In the genomic region with DNA sequence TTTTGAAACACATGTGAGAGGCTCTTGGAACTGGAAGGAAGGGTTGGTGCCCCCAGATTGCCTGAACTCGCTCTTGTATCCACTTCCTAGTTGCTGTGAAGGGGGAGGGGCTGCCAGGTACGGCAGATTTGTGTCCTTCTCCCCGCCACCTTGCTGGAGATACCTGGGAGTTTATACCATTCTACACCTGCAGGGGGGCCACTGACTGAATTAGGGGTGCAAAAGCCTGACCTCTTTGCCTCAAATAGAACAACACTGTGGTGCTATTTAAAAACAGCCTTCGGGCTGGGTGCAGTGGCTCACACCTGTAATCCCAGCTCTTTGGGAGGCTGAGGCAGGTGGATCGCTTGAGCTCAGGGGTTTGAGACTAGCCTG, we compare ENCODE assay signal across 14 cellular contexts. TPM values are rescaled to one million over a fixed set of nuclear protein-coding genes. Genes with fewer than 3 reads are reported as not detected.
DNase-seq lines count a peak whose midpoint lies in the region; ATAC-seq and TF ChIP-seq lines count a peak whose summit lies in the region.
"Had no signal": no experiment of that assay in that cellular context is flagged by ENCODE, and none has a peak within 500 bp of the region (broad histone marks: within the 10 kb centered on the region; RNA-seq: fewer than 3 reads in every experiment).

No MANE protein-coding gene starts in this region.

- H2AFZ ChIP-seq in GM23338 (no peak overlapping the region), IMR-90 (replicated peaks; ENCODE audit: low read length, poor library complexity) (no peak overlapping the region)

- H3K79me1 ChIP-seq in IMR-90 (ENCODE audit: low read depth in 1 of 2, low read length in 2 of 2), result no peaks in the 10 kb centered on the region

- H3F3A ChIP-seq in GM23338 (replicated peaks; ENCODE audit: low read depth), result peaks cover 44% of the 10 kb centered on the region

- DNase-seq in GM23338 (ENCODE audit: low spot score) (peak; percentile 90), IMR-90 (no peak), endodermal cell (peak; percentile 77), sciatic nerve (ENCODE audit: low spot score) (peak; percentile 45), T-helper 17 cell (no peak), NCI-H226 (no peak)
- no peak for DNase-seq in activated naive CD4-positive, alpha-beta T cell (lab: John Stamatoyannopoulos, UW)
- DNase-seq: C1 segment of cervical spinal cord; Calu3; CD4-positive, alpha-beta T cell; DMS 273 treated with DMSO at 0.1 percent for 48 hours had no signal

- H3K9ac ChIP-seq in IMR-90 (ENCODE audit: low read depth, low read length) (no peak overlapping the region), endodermal cell (ENCODE audit: extremely low read depth, low read length, poor library complexity, severe bottlenecking) (no peak overlapping the region)

- H3K9me3 ChIP-seq in IMR-90 (ENCODE audit: control insufficient read depth, insufficient read depth, low read length) (no peaks in the 10 kb centered on the region), endodermal cell (ENCODE audit: control insufficient read depth, low read length) (peaks cover 4% of the 10 kb centered on the region), T-helper 17 cell (ENCODE audit: control insufficient read depth, low read length, poor library complexity, severe bottlenecking) (no peaks in the 10 kb centered on the region)
- H3K9me3 ChIP-seq: HAP-1 had no signal

- no peak overlapping the region for H2BK20ac ChIP-seq in IMR-90 (ENCODE audit: low read depth, low read length)

- H4K20me1 ChIP-seq in GM23338 (replicated peaks; ENCODE audit: insufficient read depth), result peaks cover 7% of the 10 kb centered on the region
- H4K20me1 ChIP-seq in IMR-90 (ENCODE audit: insufficient read depth, low read length), result no peaks in the 10 kb centered on the region

- H3K27ac ChIP-seq in GM23338 (ENCODE audit: low read depth) (no peak overlapping the region), IMR-90 (ENCODE audit: insufficient read depth, low read length) (no peak overlapping the region), endodermal cell (ENCODE audit: low read depth, low read length) (no peak overlapping the region)

- CTCF ChIA-PET in IMR-90 (lab: Yijun Ruan, JAX), result no interaction called here

- no peak overlapping the region for H2BK5ac ChIP-seq in IMR-90 (ENCODE audit: low read depth, low read length, poor library complexity, severe bottlenecking)

- no peaks in the 10 kb centered on the region for H3K9me2 ChIP-seq in GM23338 (ENCODE audit: insufficient read depth)

- peaks cover 17% of the 10 kb centered on the region; the same call in 1 of the 2 replicates for H3K4me1 ChIP-seq in GM23338 (ENCODE audit: insufficient read depth)
- no peaks in the 10 kb centered on the region for H3K4me1 ChIP-seq in IMR-90 (ENCODE audit: control insufficient read depth, insufficient read depth, low read length)
- H3K4me1 ChIP-seq in endodermal cell (ENCODE audit: control insufficient read depth, insufficient read depth, low read length), result peaks cover 4% of the 10 kb centered on the region
- H3K4me1 ChIP-seq: HAP-1 had no signal

- no TSS peak for BruUV-seq in IMR-90 (replicated peaks; lab: Mats Ljungman, UMichigan)

- peaks cover 9% of the 10 kb centered on the region for H3K4me1 Mint-ChIP-seq in GM23338
- peaks cover 8% of the 10 kb centered on the region for H3K4me1 Mint-ChIP-seq in endodermal cell
- no peaks in the 10 kb centered on the region for H3K4me1 Mint-ChIP-seq in T-helper 17 cell
- H3K4me1 Mint-ChIP-seq: B cell had no signal

- POLR2A ChIA-PET in IMR-90 (lab: Charles Lee; ENCODE audit: unreplicated experiment), result no interaction called here

- H3K36me3 ChIP-seq in GM23338 (ENCODE audit: insufficient read depth) (peaks cover 20% of the 10 kb centered on the region), IMR-90 (ENCODE audit: control insufficient read depth, insufficient read depth, low read length) (no peaks in the 10 kb centered on the region), endodermal cell (ENCODE audit: control insufficient read depth, insufficient read depth, low read length) (peaks cover 7% of the 10 kb centered on the region)
- H3K36me3 ChIP-seq: HAP-1 had no signal

- H3K14ac ChIP-seq in IMR-90 (replicated peaks; ENCODE audit: low read depth, low read length), result no peak overlapping the region

- no peaks in the 10 kb centered on the region for H3K9me1 ChIP-seq in IMR-90 (ENCODE audit: insufficient read depth, low read length)

- H3K27ac Mint-ChIP-seq in GM23338 (no peak overlapping the region), endodermal cell (no peak overlapping the region), T-helper 17 cell (no peak overlapping the region)
- H3K27ac Mint-ChIP-seq: B cell; CD4-positive, alpha-beta T cell had no signal

- H3K4ac ChIP-seq in IMR-90 (ENCODE audit: low read depth, low read length), result no peak overlapping the region

- H3K27me3 ChIP-seq in GM23338 (ENCODE audit: insufficient read depth), result 0 out of 2 replicates have a peak, but pooled peaks cover 13% of the 10 kb centered on the region
- H3K27me3 ChIP-seq in IMR-90 (ENCODE audit: control insufficient read depth, insufficient read depth, low read length), result peaks cover 8% of the 10 kb centered on the region
- no peaks in the 10 kb centered on the region for H3K27me3 ChIP-seq in endodermal cell (ENCODE audit: control insufficient read depth, insufficient read depth, low read length, poor library complexity, severe bottlenecking)

- no CpG with 5 or more reads among the region's 5 CpGs for WGBS in IMR-90 (ENCODE audit: extremely low coverage in 2 of 2, insufficient read length in 1 of 2), 2 experiments
- WGBS in endodermal cell (ENCODE audit: insufficient coverage in 1 of 2, insufficient read length in 1 of 2), 2 experiments, result 92 to 95% methylated on average over 3 to 5 of the region's 5 CpGs

- TF ChIP-seq POLR2A in IMR-90 (IDR thresholded peaks at IDR 0.05; ENCODE audit: low read depth, low read length), result no peak

- peak overlapping the region; percentile 28 for H2AK9ac ChIP-seq in IMR-90 (replicated peaks; ENCODE audit: low read depth, low read length, poor library complexity)

- H3K4me2 ChIP-seq in GM23338 (no peak overlapping the region), IMR-90 (ENCODE audit: low read depth, low read length) (no peak overlapping the region)

- no peak overlapping the region for H4K91ac ChIP-seq in IMR-90 (ENCODE audit: insufficient read depth, low read depth, low read length)

- TF ChIP-seq RAD21 in IMR-90 (IDR thresholded peaks at IDR 0.05; ENCODE audit: low read length), result no peak

- H3K18ac ChIP-seq in IMR-90 (ENCODE audit: low read depth, low read length), result no peak overlapping the region

- peaks cover 37% of the 10 kb centered on the region for H3K36me3 Mint-ChIP-seq in GM23338 (ENCODE audit: low read depth)
- H3K36me3 Mint-ChIP-seq in endodermal cell (ENCODE audit: low read depth), result peaks cover 10% of the 10 kb centered on the region
- H3K36me3 Mint-ChIP-seq in T-helper 17 cell (ENCODE audit: low read depth), result no peaks in the 10 kb centered on the region

- dilution Hi-C loops in IMR-90 (cut with HindIII; ENCODE audit: low sequenced_read_pairs, unreplicated experiment), result no loop called here

- peak; percentile 53 for ATAC-seq in GM23338
- ATAC-seq in IMR-90 (ENCODE audit: low read depth), result no peak
- ATAC-seq in sciatic nerve, result no peak
- no peak for ATAC-seq in T-helper 17 cell
- ATAC-seq: GM12878 had no signal

- H2BK120ac ChIP-seq in IMR-90 (ENCODE audit: low read depth, low read length), result no peak overlapping the region

- no peaks in the 10 kb centered on the region; the same call in 1 of the 2 replicates for H3K79me2 ChIP-seq in GM23338 (replicated peaks; ENCODE audit: insufficient read depth)

- intact Hi-C loops in IMR-90 (cut with micrococcal nuclease), result no loop called here
- intact Hi-C loops in sciatic nerve (cut with DNase I), result no loop called here

- no peak overlapping the region for H3K4me3 Mint-ChIP-seq in GM23338
- no peak overlapping the region for H3K4me3 Mint-ChIP-seq in endodermal cell
- no peak overlapping the region for H3K4me3 Mint-ChIP-seq in T-helper 17 cell
- H3K4me3 Mint-ChIP-seq: B cell; CD4-positive, alpha-beta T cell had no signal

- H3K23ac ChIP-seq in IMR-90 (ENCODE audit: low read depth, low read length), result no peak overlapping the region

- H2AK5ac ChIP-seq in IMR-90 (ENCODE audit: low read depth, low read length), result no peak overlapping the region

- H3K56ac ChIP-seq in IMR-90 (ENCODE audit: extremely low read depth, insufficient read depth, low read length), result no peak overlapping the region

- H3K9me3 Mint-ChIP-seq in GM23338, result no peaks in the 10 kb centered on the region; the same call in 2 of the 3 replicates
- H3K9me3 Mint-ChIP-seq in endodermal cell, result no peaks in the 10 kb centered on the region
- H3K9me3 Mint-ChIP-seq: CD4-positive, alpha-beta T cell had no signal

- H3K4me3 ChIP-seq in GM23338, result no peak overlapping the region
- H3K4me3 ChIP-seq in IMR-90 (ENCODE audit: insufficient read depth, low read depth, low read length), result no peak overlapping the region
- no peak overlapping the region for H3K4me3 ChIP-seq in endodermal cell (ENCODE audit: low read length)
- H3K4me3 ChIP-seq: GM12878, HAP-1 had no signal

- TF ChIP-seq CTCF in GM23338 (conservative IDR thresholded peaks at IDR 0.05; ENCODE audit: low read depth in 2 of 2), result peak; percentile 20 to 52; a peak in 3 of 4 replicates
- no peak for TF ChIP-seq CTCF in IMR-90 (conservative IDR thresholded peaks at IDR 0.05; ENCODE audit: low read depth, low read length)
- TF ChIP-seq CTCF in endodermal cell (conservative IDR thresholded peaks at IDR 0.05), result peak; percentile 44

- in situ Hi-C loops in IMR-90 (cut with MboI; ENCODE audit: low sequenced_read_pairs), result no loop called here

- no peak overlapping the region for H4K8ac ChIP-seq in IMR-90 (ENCODE audit: low read depth in 2 of 2, low read length in 2 of 2)

- H4K5ac ChIP-seq in IMR-90 (ENCODE audit: low read depth, low read length), result no peak overlapping the region

- no peak overlapping the region for H2BK15ac ChIP-seq in IMR-90 (ENCODE audit: low read depth, low read length)

- peaks cover 20% of the 10 kb centered on the region for H3K27me3 Mint-ChIP-seq in GM23338 (ENCODE audit: insufficient read depth, low read depth, poor library complexity)
- H3K27me3 Mint-ChIP-seq in endodermal cell (ENCODE audit: insufficient read depth), result peaks cover 7% of the 10 kb centered on the region
- peaks cover 10% of the 10 kb centered on the region for H3K27me3 Mint-ChIP-seq in T-helper 17 cell
- H3K27me3 Mint-ChIP-seq: CD4-positive, alpha-beta T cell had no signal

TF ChIP-seq in GM23338, 12 proteins besides CTCF, POLR2A, EP300 and RAD21 (continues in another document):
- TF ChIP-seq CREB1 (CRISPR knock-in tag; IDR thresholded peaks at IDR 0.05; ENCODE audit: low read depth), result no peak

RNA-seq across cellular contexts. Expression of a gene that starts 35.1 kb away (rescaled TPM):
- total RNA-seq in GM23338 (2014; rRNA removed; shearing (Covaris generic)), result 4.6 and 6.6 TPM in 2 replicates
- 3.1 and 4.3 TPM in 2 replicates for polyA plus RNA-seq in GM23338 (2016; fragmentation: Nextera tagmentation; extraction: Ambion mirVana)
- 1.1 and 1.3 TPM in 2 replicates for total RNA-seq in IMR-90 (2012; rRNA removed)
- 2.0 and 2.5 TPM in 2 replicates for polyA plus RNA-seq in IMR-90 (2012; rRNA removed)
- 2.1 and 4.5 TPM in 2 replicates for polyA plus RNA-seq in IMR-90 (2012; cell fraction: cytosol; rRNA removed)
- polyA plus RNA-seq in IMR-90 (2012; cell fraction: nucleus; rRNA removed; ENCODE audit: low replicate concordance), result 2.3 and 2.9 TPM in 2 replicates
- 1 to 10 TPM; 3.0 to 5.6 TPM for total RNA-seq in endodermal cell
- 1.3 TPM for polyA plus RNA-seq in endodermal cell (2013, experiment 1 of 2)
- 0.21 TPM for polyA plus RNA-seq in endodermal cell (2013, experiment 2 of 2)
- total RNA-seq in sciatic nerve, result 64.0 TPM
- total RNA-seq in T-helper 17 cell, result under 1 TPM in 1 of 2 donors, not detected in 1; 0.34 TPM
- total RNA-seq: B cell, GM12878 had no signal

Comparison
In these comparisons a context has a peak if more than half of its experiments do, and no peak if none do; other contexts are left out.
1. DNase-seq: peak in GM23338 (single experiment), endodermal cell (single experiment) and sciatic nerve (single experiment); none in IMR-90 (single experiment), T-helper 17 cell (0 of 3), activated naive CD4-positive, alpha-beta T cell (0 of 4) and NCI-H226 (single experiment).